8 cellular contexts compared by ENCODE assay signal in genomic region chr16:27269300-27270150, GRCh38. TPM values are rescaled to one million over a fixed set of nuclear protein-coding genes. Genes with fewer than 3 reads are reported as not detected.
A peak's percentile ranks its signal among the peaks of the same experiment; 100 is the strongest.
DNase-seq lines count a peak whose midpoint lies in the region; ATAC-seq, FAIRE-seq and TF ChIP-seq lines count a peak whose summit lies in the region.

No MANE protein-coding gene starts in this region.

- H3K36me3 ChIP-seq in left ventricle myocardium inferior (no peaks in the 10 kb centered on the region), GM12878 (ENCODE audit: control insufficient read depth in 2 of 2, insufficient read depth in 2 of 2, low read length in 1 of 2) (no peaks in the 10 kb centered on the region), mucosa of rectum (ENCODE audit: control insufficient read depth in 2 of 2, insufficient read depth in 2 of 2, low read length in 2 of 2) (no peaks in the 10 kb centered on the region), vagina (no peaks in the 10 kb centered on the region)

- ATAC-seq in left cardiac atrium (no peak), GM12878 (no peak), HG03097 (IDR thresholded peaks at IDR 0.05; ENCODE audit: low FRiP score, unreplicated experiment) (no peak)

- DNase-seq in left ventricle myocardium inferior, result no peak
- DNase-seq in left cardiac atrium, result no peak
- no peak for DNase-seq in GM12878 (ENCODE audit: low read depth, low spot score)
- DNase-seq in vagina (ENCODE audit: extremely low spot score in 2 of 2), result peak in 1 of 2 donors; percentile 75
- no peak for DNase-seq in GM10266 (ENCODE audit: extremely low spot score)
- no peak for DNase-seq in iPS-NIHi7 (ENCODE audit: extremely low spot score)

- H4K20me1 ChIP-seq in GM12878 (ENCODE audit: control insufficient read depth, insufficient read depth), result no peaks in the 10 kb centered on the region

- POLR2A ChIA-PET in GM12878 (lab: Charles Lee), result interaction anchor here (1.0 to 2.4 kb wide), 11 partner anchors 9 to 135 kb away, joined by 3 to 14 read pairs (median 5); partner anchors contain the start of gene KDM8

- FAIRE-seq in GM12878 (lab: Jason Lieb, UNC), result no peak

- no peak overlapping the region for H2AFZ ChIP-seq in GM12878 (ENCODE audit: control insufficient read depth, low read depth, low read length)

- intact Hi-C loops in left ventricle myocardium inferior (cut with micrococcal nuclease) (no loop called here), left cardiac atrium (cut with DNase I) (no loop called here), GM12878 (cut with micrococcal nuclease; ENCODE audit: unreplicated experiment) (loop anchor here (5.0 kb wide), 1 partner anchor 48 kb away; no protein-coding TSS in a partner anchor), vagina (cut with DNase I) (no loop called here)

- H3K4me2 ChIP-seq in GM12878 (ENCODE audit: control insufficient read depth, insufficient read depth), result peak overlapping the region; percentile 84

- H3K4me1 ChIP-seq in left ventricle myocardium inferior, result peaks cover 22% of the 10 kb centered on the region
- peaks cover 12% of the 10 kb centered on the region for H3K4me1 ChIP-seq in GM12878 (ENCODE audit: control insufficient read depth, insufficient read depth, low read length)
- peaks cover 11 to 15% of the 10 kb centered on the region in 2 donors for H3K4me1 ChIP-seq in mucosa of rectum (ENCODE audit: control insufficient read depth in 2 of 2, insufficient read depth in 2 of 2, low read length in 2 of 2)
- peaks cover 19% of the 10 kb centered on the region for H3K4me1 ChIP-seq in vagina

- no peak for TF ChIP-seq EP300 in GM12878 (IDR thresholded peaks at IDR 0.05; ENCODE audit: borderline replicate concordance in 1 of 2, control insufficient read depth in 1 of 2, low read depth in 2 of 2, low read length in 2 of 2)

- H3K4me3 ChIP-seq in left ventricle myocardium inferior (peak overlapping the region; percentile 83), GM12878 (peak overlapping the region; percentile 81), mucosa of rectum (ENCODE audit: low read length in 2 of 2) (peak overlapping the region; percentile 75 to 97), vagina (peak overlapping the region; percentile 51 to 83)

- TF ChIP-seq RAD21 in GM12878 (IDR thresholded peaks at IDR 0.05; ENCODE audit: insufficient read depth, low read depth, low read length), result no peak

- SMC1A ChIA-PET in GM12878 (lab: Charles Lee; ENCODE audit: uncharacterized antibody, unreplicated experiment), result interaction anchor here (1.3 to 12.4 kb wide), 8 partner anchors 12 to 129 kb away, joined by 3 to 178 read pairs (median 6); partner anchors contain the start of gene KDM8

- H3K79me2 ChIP-seq in GM12878 (ENCODE audit: control insufficient read depth, insufficient read depth, low read length), result peaks cover 7% of the 10 kb centered on the region

- H3K27ac ChIP-seq in left ventricle myocardium inferior (replicated peaks) (peak overlapping the region; percentile 87), GM12878 (ENCODE audit: control insufficient read depth, insufficient read depth) (peak overlapping the region; percentile 79), mucosa of rectum (ENCODE audit: low read depth in 2 of 2, low read length in 2 of 2) (no peak overlapping the region), vagina (peak overlapping the region; percentile 88)

- TF ChIP-seq CTCF in left ventricle myocardium inferior (IDR thresholded peaks at IDR 0.05; ENCODE audit: borderline replicate concordance) (no peak), GM12878 (IDR thresholded peaks at IDR 0.05 in 2 of 3, conservative IDR thresholded peaks at IDR 0.05 in 1 of 3; ENCODE audit: control insufficient read depth in 2 of 3, extremely low read depth in 1 of 3, insufficient read depth in 1 of 3, low read depth in 3 of 3, low read length in 3 of 3) (no peak), vagina (IDR thresholded peaks at IDR 0.05) (no peak), GM10266 (IDR thresholded peaks at IDR 0.05; ENCODE audit: control insufficient read depth, insufficient read depth, low read depth, missing control alignments) (no peak)

- in situ Hi-C loops in GM12878 (cut with MboI), result no loop called here

- no TSS peak for BruUV-seq in GM12878 (replicated peaks; lab: Mats Ljungman, UMichigan)

- TF ChIP-seq POLR2A in GM12878 (IDR thresholded peaks at IDR 0.05; ENCODE audit: low read depth, low read length), result no peak
- no peak for TF ChIP-seq POLR2A in vagina (IDR thresholded peaks at IDR 0.05)

- CTCF ChIA-PET in GM12878 (lab: Yijun Ruan, JAX), result interaction anchor here (1.1 to 10.7 kb wide), 10 partner anchors 8 to 138 kb away, joined by 3 to 121 read pairs (median 3); no protein-coding TSS in a partner anchor

- H3K9ac ChIP-seq in GM12878 (ENCODE audit: control insufficient read depth, insufficient read depth, low read length) (peak overlapping the region; percentile 76), mucosa of rectum (ENCODE audit: low read depth in 1 of 2, low read length in 2 of 2) (peak overlapping the region; percentile 78 to 96)

- 71% methylated on average over 9 of the region's 9 CpGs for WGBS in GM12878 (ENCODE audit: insufficient coverage, insufficient replicate concordance, low lambda C conversion rate, missing lambda C conversion rate)

- H3K27me3 ChIP-seq in left ventricle myocardium inferior (ENCODE audit: low read depth) (no peaks in the 10 kb centered on the region), GM12878 (replicated peaks in 1 of 2; ENCODE audit: control insufficient read depth in 2 of 2, insufficient read depth in 2 of 2, low read length in 1 of 2) (no peaks in the 10 kb centered on the region), mucosa of rectum (ENCODE audit: control insufficient read depth in 2 of 2, insufficient read depth in 2 of 2, low read length in 2 of 2) (no peaks in the 10 kb centered on the region), vagina (no peaks in the 10 kb centered on the region)

- RAD21 ChIA-PET in GM12878 (lab: Charles Lee; ENCODE audit: unreplicated experiment), result interaction anchor here (1.0 to 8.9 kb wide), 12 partner anchors 10 to 181 kb away, joined by 3 to 105 read pairs (median 4); partner anchors contain the start of genes IL21R and KDM8

- H3K9me3 ChIP-seq in left ventricle myocardium inferior (replicated peaks) (no peaks in the 10 kb centered on the region), GM12878 (replicated peaks; ENCODE audit: control insufficient read depth, insufficient read depth, low read length) (no peaks in the 10 kb centered on the region), mucosa of rectum (ENCODE audit: control insufficient read depth in 2 of 2, low read length in 2 of 2) (no peaks in the 10 kb centered on the region), vagina (no peaks in the 10 kb centered on the region)

TF ChIP-seq in GM12878, 131 proteins besides CTCF, POLR2A, EP300 and RAD21 (continues in another document):
- TF ChIP-seq MLLT1 (IDR thresholded peaks at IDR 0.05), result 0 out of 2 replicates have a peak, but pooled peaks have one; percentile 31

RNA-seq across cellular contexts. Expression of gene NSMCE1, which starts 1.0 kb away (rescaled TPM):
- total RNA-seq in left ventricle myocardium inferior, result 38.6 TPM
- total RNA-seq in left cardiac atrium, result 10 to 100 TPM; 31.5 to 32.6 TPM
- total RNA-seq in GM12878 (2013; cell fraction: nucleolus; rRNA removed), result 24.2 and 43.2 TPM in 2 replicates
- total RNA-seq in GM12878 (2014; rRNA removed), result 62.8 and 69.0 TPM in 2 replicates
- 63.8 and 66.7 TPM in 2 replicates for total RNA-seq in GM12878 (2014; rRNA removed; fragmentation: Illumina TruSeq; extraction: Trizol)
- total RNA-seq in GM12878 (2021), result 62.4 and 66.5 TPM in 2 replicates
- polyA plus RNA-seq in GM12878 (2011; ENCODE audit: low read depth), result 55.0 TPM
- polyA plus RNA-seq in GM12878 (2011; rRNA removed), result 51.7 and 54.0 TPM in 2 replicates
- polyA plus RNA-seq in GM12878 (2011; cell fraction: cytosol; rRNA removed), result 47.5 and 49.5 TPM in 2 replicates
- 22.6 and 25.4 TPM in 2 replicates for polyA plus RNA-seq in GM12878 (2011; cell fraction: nucleus; rRNA removed)
- polyA plus RNA-seq in GM12878 (2012), result 68.4 and 73.3 TPM in 2 replicates
- polyA plus RNA-seq in GM12878 (2014; fragmentation: Illumina TruSeq; extraction: Trizol), result 52.4 and 79.0 TPM in 2 replicates
- 100 to 1,000 TPM; 168 to 214 TPM for polyA plus RNA-seq in GM12878 (2014; fragmentation: Nextera tagmentation; extraction: Ambion mirVana)
- polyA plus RNA-seq in GM12878 (2014; rRNA removed), result 59.4 and 62.6 TPM in 2 replicates
- polyA plus RNA-seq in GM12878 (2016; fragmentation: Nextera tagmentation; extraction: Ambion mirVana), result 100 to 1,000 TPM; 110 to 120 TPM
- 39.8 and 45.0 TPM in 2 replicates for polyA minus RNA-seq in GM12878 (2011; rRNA and poly(A)+ RNA removed)
- 11.5 and 16.8 TPM in 2 replicates for polyA minus RNA-seq in GM12878 (2011; cell fraction: cytosol; rRNA and poly(A)+ RNA removed)
- 16.3 and 23.2 TPM in 2 replicates for polyA minus RNA-seq in GM12878 (2011; cell fraction: nucleus; rRNA and poly(A)+ RNA removed)
- 24.6 TPM for total RNA-seq in vagina

RNA-seq across cellular contexts. Expression of gene IL4R, which starts 44.2 kb away (rescaled TPM):
- total RNA-seq in left ventricle myocardium inferior (12.0 TPM), left cardiac atrium (10 to 100 TPM; 19.8 to 56.8 TPM), GM12878 (2014; rRNA removed) (36.5 and 39.0 TPM in 2 replicates), GM12878 (2014; rRNA removed; fragmentation: Illumina TruSeq; extraction: Trizol) (33.8 and 34.3 TPM in 2 replicates), GM12878 (2021) (69.5 and 70.4 TPM in 2 replicates), vagina (64.1 TPM)
- 148 and 149 TPM in 2 replicates for total RNA-seq in GM12878 (2013; cell fraction: nucleolus; rRNA removed)
- 13.1 TPM for polyA plus RNA-seq in GM12878 (2011; ENCODE audit: low read depth)
- polyA plus RNA-seq in GM12878 (2011; rRNA removed) (42.8 and 69.2 TPM in 2 replicates), GM12878 (2014; fragmentation: Illumina TruSeq; extraction: Trizol) (19.4 and 39.4 TPM in 2 replicates), GM12878 (2014; fragmentation: Nextera tagmentation; extraction: Ambion mirVana) (1 to 10 TPM; 2.6 to 8.5 TPM), GM12878 (2014; rRNA removed) (67.3 and 68.6 TPM in 2 replicates), GM12878 (2016; fragmentation: Nextera tagmentation; extraction: Ambion mirVana) (10 to 100 TPM; 13.8 to 17.6 TPM)
- polyA plus RNA-seq in GM12878 (2011; cell fraction: cytosol; rRNA removed), result 69.2 and 84.8 TPM in 2 replicates
- polyA plus RNA-seq in GM12878 (2011; cell fraction: nucleus; rRNA removed), result 107 and 118 TPM in 2 replicates
- polyA plus RNA-seq in GM12878 (2012), result 20.4 and 21.2 TPM in 2 replicates
- polyA minus RNA-seq in GM12878 (2011; rRNA and poly(A)+ RNA removed), result 60.5 and 84.7 TPM in 2 replicates
- 17.0 and 20.3 TPM in 2 replicates for polyA minus RNA-seq in GM12878 (2011; cell fraction: cytosol; rRNA and poly(A)+ RNA removed)
- 32.0 and 57.7 TPM in 2 replicates for polyA minus RNA-seq in GM12878 (2011; cell fraction: nucleus; rRNA and poly(A)+ RNA removed)

Comparison
In these comparisons a context has a peak if more than half of its experiments do, and no peak if none do; other contexts are left out.
1. H3K27ac ChIP-seq: peak in left ventricle myocardium inferior (single experiment), GM12878 (single experiment) and vagina (single experiment); none in mucosa of rectum (0 of 2).
2. Peak in every context shown above with its lines, with median percentiles within 50 percentile points of each other: H3K4me3 ChIP-seq.